In genomic region chrX:129510331-129510730, GRCh38 we compare ENCODE assay signal across 19 cellular contexts. TPM values are rescaled to one million over a fixed set of nuclear protein-coding genes. Genes with fewer than 3 reads are reported as not detected.
DNase-seq lines count a peak whose midpoint lies in the region; ATAC-seq, FAIRE-seq and TF ChIP-seq lines count a peak whose summit lies in the region.
"Had no signal": no experiment of that assay in that cellular context is flagged by ENCODE, and none has a peak within 500 bp of the region (broad histone marks: within the 10 kb centered on the region; RNA-seq: fewer than 3 reads in every experiment).

No MANE protein-coding gene starts in this region.

- H3K27me3 Mint-ChIP-seq in astrocyte (ENCODE audit: low read depth, unreplicated experiment) (no peaks in the 10 kb centered on the region), osteocyte (ENCODE audit: unreplicated experiment) (no peaks in the 10 kb centered on the region)

- H3K9me3 Mint-ChIP-seq in astrocyte (ENCODE audit: unreplicated experiment): no peaks in the 10 kb centered on the region
- H3K9me3 Mint-ChIP-seq in osteocyte (ENCODE audit: unreplicated experiment): no peaks in the 10 kb centered on the region
- H3K9me3 Mint-ChIP-seq: CD4-positive, alpha-beta memory T cell had no signal

- peaks cover 3% of the 10 kb centered on the region for H3K4me1 Mint-ChIP-seq in astrocyte (ENCODE audit: low read depth, unreplicated experiment)
- peaks cover 12% of the 10 kb centered on the region for H3K4me1 Mint-ChIP-seq in osteocyte (ENCODE audit: unreplicated experiment)
- H3K4me1 Mint-ChIP-seq: CD4-positive, alpha-beta memory T cell; IgD-negative memory B cell had no signal

- H3K4me3 Mint-ChIP-seq in astrocyte (ENCODE audit: unreplicated experiment): no peak overlapping the region
- H3K4me3 Mint-ChIP-seq in osteocyte (ENCODE audit: unreplicated experiment): no peak overlapping the region
- H3K4me3 Mint-ChIP-seq: CD4-positive, alpha-beta memory T cell; IgD-negative memory B cell had no signal

- H3K36me3 ChIP-seq in astrocyte (ENCODE audit: insufficient read depth, low read length): peaks cover 10% of the 10 kb centered on the region
- H3K36me3 ChIP-seq: BE2C had no signal

- H3K4me1 ChIP-seq in astrocyte (ENCODE audit: insufficient read depth, low read length): peaks cover 2% of the 10 kb centered on the region
- H3K4me1 ChIP-seq: A549, BE2C had no signal

- no peak overlapping the region for H3K4me3 ChIP-seq in astrocyte (ENCODE audit: insufficient read depth, low read depth, low read length)
- H3K4me3 ChIP-seq: A549 had no signal

- no peak overlapping the region for H3K9ac ChIP-seq in astrocyte (ENCODE audit: low read length)

- no peaks in the 10 kb centered on the region for H3K27me3 ChIP-seq in astrocyte (ENCODE audit: insufficient read depth, low read length)
- H3K27me3 ChIP-seq: BE2C had no signal

- peaks cover 7% of the 10 kb centered on the region for H3K36me3 Mint-ChIP-seq in astrocyte (ENCODE audit: low read depth, unreplicated experiment)
- H3K36me3 Mint-ChIP-seq in osteocyte (ENCODE audit: unreplicated experiment): peaks cover 47% of the 10 kb centered on the region
- H3K36me3 Mint-ChIP-seq: CD4-positive, alpha-beta memory T cell; IgD-negative memory B cell had no signal

- TF ChIP-seq CTCF in astrocyte (IDR thresholded peaks at IDR 0.05; ENCODE audit: insufficient read depth, low read depth, low read length) (no peak), osteocyte (IDR thresholded peaks at IDR 0.05) (no peak)

- no peaks in the 10 kb centered on the region for H3K9me3 ChIP-seq in astrocyte (ENCODE audit: insufficient read depth, low read depth, low read length)
- H3K9me3 ChIP-seq: A549, BE2C had no signal

- H2AFZ ChIP-seq in astrocyte (ENCODE audit: low read depth, low read length): no peak overlapping the region

- FAIRE-seq in astrocyte (lab: Jason Lieb, UNC): no peak
- FAIRE-seq: D721Med, GM12892, H1 had no signal

- no peak overlapping the region for H3K27ac ChIP-seq in astrocyte (ENCODE audit: low read depth, low read length)
- H3K27ac ChIP-seq: A549, C4-2B had no signal

- H4K20me1 ChIP-seq in astrocyte (ENCODE audit: insufficient read depth, low read length): no peaks in the 10 kb centered on the region

- no peaks in the 10 kb centered on the region for H3K79me2 ChIP-seq in astrocyte (ENCODE audit: insufficient read depth, low read length)

- intact Hi-C loops in sciatic nerve (cut with DNase I): no loop called here

- ATAC-seq in HG02763 (IDR thresholded peaks at IDR 0.05; ENCODE audit: unreplicated experiment): no peak
- ATAC-seq in sciatic nerve: no peak
- ATAC-seq: A549 had no signal

- DNase-seq in astrocyte (ENCODE audit: low read depth) (no peak), kidney tubule cell (ENCODE audit: low spot score) (peak; percentile 19), osteocyte (ENCODE audit: extremely low spot score, unreplicated experiment) (no peak), sciatic nerve (ENCODE audit: low spot score) (no peak), GDM1 (lab: John Stamatoyannopoulos, UW) (no peak)
- DNase-seq: BE2C; CD4-positive, alpha-beta memory T cell; COR-L47; DMS153; DMS79 treated with DMSO at 0.1 percent for 48 hours; EL; HCEC 1CT had no signal

- no peak overlapping the region for H3K4me2 ChIP-seq in astrocyte (ENCODE audit: low read length)
- H3K4me2 ChIP-seq: A549 had no signal

- H3K27ac Mint-ChIP-seq in astrocyte (ENCODE audit: unreplicated experiment) (peak overlapping the region; percentile 87), osteocyte (ENCODE audit: unreplicated experiment) (peak overlapping the region; percentile 76)
- H3K27ac Mint-ChIP-seq: CD4-positive, alpha-beta memory T cell; IgD-negative memory B cell had no signal

RNA-seq across cellular contexts. Expression of gene SMARCA1, which starts 13.0 kb away (rescaled TPM):
- total RNA-seq in astrocyte (104 and 107 TPM in 2 replicates), osteocyte (118 and 121 TPM in 2 replicates), sciatic nerve (50.3 TPM)

RNA-seq across cellular contexts. Expression of gene OCRL, which starts 29.7 kb away (rescaled TPM):
- total RNA-seq in astrocyte (36.1 and 36.2 TPM in 2 replicates), osteocyte (49.8 and 52.8 TPM in 2 replicates), sciatic nerve (21.4 TPM)
